In genomic region chr1:1763657-1764621, GRCh38 we compare ENCODE assay signal across 10 cellular contexts. TPM values are rescaled to one million over a fixed set of nuclear protein-coding genes. Genes with fewer than 3 reads are reported as not detected.
DNase-seq lines count a peak whose midpoint lies in the region; ATAC-seq and TF ChIP-seq lines count a peak whose summit lies in the region.
"Had no signal": no experiment of that assay in that cellular context is flagged by ENCODE, and none has a peak within 500 bp of the region (broad histone marks: within the 10 kb centered on the region; RNA-seq: fewer than 3 reads in every experiment).

No MANE protein-coding gene starts in this region.

- no peak for TF ChIP-seq POLR2A in lower leg skin (IDR thresholded peaks at IDR 0.05)

- WGBS in mammary epithelial cell (ENCODE audit: low coverage, missing lambda C conversion rate) = 43% methylated on average over 30 of the region's 32 CpGs
- WGBS in lower leg skin, 2 donors = 74 to 79% methylated on average over 29 to 32 of the region's 32 CpGs

- H3K27me3 Mint-ChIP-seq in activated CD8-positive, alpha-beta memory T cell treated with anti-CD3 and anti-CD28 coated beads, Interleukin-2, amount 10 ng/mL, durations not matched to agents 7 days and 5 days = no peaks in the 10 kb centered on the region
- H3K27me3 Mint-ChIP-seq in activated CD4-positive, alpha-beta memory T cell treated with anti-CD3 and anti-CD28 coated beads, Interleukin-2, amount 10 ng/mL, durations not matched to agents 7 days and 5 days = no peaks in the 10 kb centered on the region

- H3K4me2 ChIP-seq in mammary epithelial cell (ENCODE audit: insufficient read depth, low read depth, low read length) (no peak overlapping the region), Karpas-422 (ENCODE audit: low read depth, low read length, poor library complexity, severe bottlenecking) (no peak overlapping the region)

- no peaks in the 10 kb centered on the region for H3K27me3 ChIP-seq in mammary epithelial cell (ENCODE audit: insufficient read depth, low read length)
- H3K27me3 ChIP-seq in Karpas-422 (ENCODE audit: low read length) = no peaks in the 10 kb centered on the region
- H3K27me3 ChIP-seq: uterus had no signal

- H4K20me1 ChIP-seq in mammary epithelial cell (ENCODE audit: insufficient read depth, low read length) = peaks cover 2% of the 10 kb centered on the region
- H4K20me1 ChIP-seq in Karpas-422 (ENCODE audit: insufficient read depth, low read depth, low read length) = peaks cover 65% of the 10 kb centered on the region

- no peaks in the 10 kb centered on the region for H3K9me3 ChIP-seq in mammary epithelial cell (replicated peaks; ENCODE audit: insufficient read depth, low read length)
- no peaks in the 10 kb centered on the region for H3K9me3 ChIP-seq in Karpas-422 (ENCODE audit: low read length)
- H3K9me3 ChIP-seq: uterus had no signal

- POLR2A ChIA-PET in activated CD4-positive, alpha-beta memory T cell treated with anti-CD3 and anti-CD28 coated beads, Interleukin-2, amount 10 ng/mL, durations not matched to agents 7 days and 5 days (lab: Charles Lee) = no interaction called here

- DNase-seq in activated CD8-positive, alpha-beta memory T cell treated with anti-CD3 and anti-CD28 coated beads, Interleukin-2, amount 10 ng/mL, durations not matched to agents 7 days and 5 days = no peak
- DNase-seq in activated CD8-positive, alpha-beta memory T cell treated with anti-CD3 and anti-CD28 coated beads for 24 hours = no peak
- DNase-seq in mammary epithelial cell (peak; percentile 94), lower leg skin (ENCODE audit: low spot score in 2 of 2) (peak; percentile 68 to 92), Karpas-422 (no peak), NCI-H82 treated with DMSO at 0.1 percent for 48 hours (lab: John Stamatoyannopoulos, UW; ENCODE audit: unreplicated experiment) (no peak), COLO829 (ENCODE audit: low spot score) (no peak)
- DNase-seq in activated CD4-positive, alpha-beta memory T cell treated with anti-CD3 and anti-CD28 coated beads, Interleukin-2, amount 10 ng/mL, durations not matched to agents 7 days and 5 days = no peak
- DNase-seq: uterus had no signal

- BruUV-seq in mammary epithelial cell (replicated peaks; lab: Mats Ljungman, UMichigan) = no TSS peak

- TF ChIP-seq CTCF in mammary epithelial cell (conservative IDR thresholded peaks at IDR 0.05 in 1 of 2, IDR thresholded peaks at IDR 0.05 in 1 of 2; ENCODE audit: extremely low read depth in 1 of 2, insufficient read depth in 1 of 2, low read depth in 1 of 2, low read length in 2 of 2) (peak in 1 of 2 donors; percentile 45), lower leg skin (IDR thresholded peaks at IDR 0.05) (no peak)

- H2AFZ ChIP-seq in mammary epithelial cell (ENCODE audit: low read depth, low read length) = no peak overlapping the region
- H2AFZ ChIP-seq in Karpas-422 (ENCODE audit: low read length) = no peak overlapping the region

- intact Hi-C loops in mammary epithelial cell (cut with micrococcal nuclease) (loop anchor here (1.0 to 10.0 kb wide), 3 partner anchors 13 to 281 kb away; no protein-coding TSS in a partner anchor), lower leg skin (cut with DNase I; ENCODE audit: low total_unique reads) (no loop called here)

- H3K4me3 ChIP-seq in mammary epithelial cell (replicated peaks in 1 of 3; ENCODE audit: insufficient read depth in 1 of 3, low read depth in 2 of 3, low read length in 3 of 3) (no peak overlapping the region), lower leg skin (ENCODE audit: low read depth, poor library complexity, severe bottlenecking) (no peak overlapping the region), Karpas-422 (ENCODE audit: low read length) (no peak overlapping the region)
- H3K4me3 ChIP-seq: skin epidermis, uterus had no signal

- H3K9me3 Mint-ChIP-seq in activated CD8-positive, alpha-beta memory T cell treated with anti-CD3 and anti-CD28 coated beads, Interleukin-2, amount 10 ng/mL, durations not matched to agents 7 days and 5 days (ENCODE audit: low read depth) = no peaks in the 10 kb centered on the region
- H3K9me3 Mint-ChIP-seq in activated CD4-positive, alpha-beta memory T cell treated with anti-CD3 and anti-CD28 coated beads, Interleukin-2, amount 10 ng/mL, durations not matched to agents 7 days and 5 days = peaks cover 4% of the 10 kb centered on the region

- H3K4me3 Mint-ChIP-seq in activated CD8-positive, alpha-beta memory T cell treated with anti-CD3 and anti-CD28 coated beads, Interleukin-2, amount 10 ng/mL, durations not matched to agents 7 days and 5 days = no peak overlapping the region
- H3K4me3 Mint-ChIP-seq in activated CD4-positive, alpha-beta memory T cell treated with anti-CD3 and anti-CD28 coated beads, Interleukin-2, amount 10 ng/mL, durations not matched to agents 7 days and 5 days = no peak overlapping the region

- peaks cover 18% of the 10 kb centered on the region for H3K4me1 ChIP-seq in mammary epithelial cell (ENCODE audit: insufficient read depth, low read length)
- H3K4me1 ChIP-seq in Karpas-422 (ENCODE audit: low read length) = peaks cover 3% of the 10 kb centered on the region; the same call in 1 of the 2 replicates
- H3K4me1 ChIP-seq: uterus had no signal

- H3K36me3 ChIP-seq in mammary epithelial cell (ENCODE audit: insufficient read depth, low read length) = peaks cover 11% of the 10 kb centered on the region
- peaks cover 45% of the 10 kb centered on the region for H3K36me3 ChIP-seq in Karpas-422 (ENCODE audit: insufficient read depth, low read length)
- H3K36me3 ChIP-seq: uterus had no signal

- H3K9ac ChIP-seq in mammary epithelial cell (ENCODE audit: insufficient read depth, low read length) (no peak overlapping the region), Karpas-422 (ENCODE audit: low read length) (no peak overlapping the region)

- H3K9me2 ChIP-seq in Karpas-422 (replicated peaks; ENCODE audit: insufficient read depth, low read length) = no peaks in the 10 kb centered on the region

- peaks cover 83% of the 10 kb centered on the region for H3K79me2 ChIP-seq in mammary epithelial cell (ENCODE audit: insufficient read depth, low read length)
- H3K79me2 ChIP-seq in Karpas-422 (ENCODE audit: low read length) = peaks cover 64% of the 10 kb centered on the region

- peaks cover 9% of the 10 kb centered on the region for H3K4me1 Mint-ChIP-seq in activated CD8-positive, alpha-beta memory T cell treated with anti-CD3 and anti-CD28 coated beads, Interleukin-2, amount 10 ng/mL, durations not matched to agents 7 days and 5 days
- peaks cover 5% of the 10 kb centered on the region for H3K4me1 Mint-ChIP-seq in activated CD4-positive, alpha-beta memory T cell treated with anti-CD3 and anti-CD28 coated beads, Interleukin-2, amount 10 ng/mL, durations not matched to agents 7 days and 5 days

- peak; percentile 33 for ATAC-seq in activated CD8-positive, alpha-beta memory T cell treated with anti-CD3 and anti-CD28 coated beads, Interleukin-2, amount 10 ng/mL, durations not matched to agents 7 days and 5 days

- dilution Hi-C loops in mammary epithelial cell (cut with HindIII; ENCODE audit: low sequenced_read_pairs) = no loop called here

- in situ Hi-C loops in mammary epithelial cell (cut with MboI; ENCODE audit: low sequenced_read_pairs in 2 of 2) = no loop called here

- H3K36me3 Mint-ChIP-seq in activated CD8-positive, alpha-beta memory T cell treated with anti-CD3 and anti-CD28 coated beads, Interleukin-2, amount 10 ng/mL, durations not matched to agents 7 days and 5 days = peaks cover 35% of the 10 kb centered on the region
- H3K36me3 Mint-ChIP-seq in activated CD4-positive, alpha-beta memory T cell treated with anti-CD3 and anti-CD28 coated beads, Interleukin-2, amount 10 ng/mL, durations not matched to agents 7 days and 5 days (ENCODE audit: low read depth) = peaks cover 52% of the 10 kb centered on the region

- no peak overlapping the region for H3K27ac ChIP-seq in mammary epithelial cell (ENCODE audit: insufficient read depth, low read depth, low read length)
- no peak overlapping the region for H3K27ac ChIP-seq in Karpas-422 (ENCODE audit: low read length)
- H3K27ac ChIP-seq: uterus had no signal

- CTCF ChIA-PET in activated CD8-positive, alpha-beta memory T cell treated with anti-CD3 and anti-CD28 coated beads, Interleukin-2, amount 10 ng/mL, durations not matched to agents 7 days and 5 days (lab: Charles Lee) = no interaction called here
- CTCF ChIA-PET in mammary epithelial cell (lab: Charles Lee; ENCODE audit: low non-redundant PET) = no interaction called here
- CTCF ChIA-PET in activated CD4-positive, alpha-beta memory T cell treated with anti-CD3 and anti-CD28 coated beads, Interleukin-2, amount 10 ng/mL, durations not matched to agents 7 days and 5 days (lab: Charles Lee) = no interaction called here

- H3K27ac Mint-ChIP-seq in activated CD8-positive, alpha-beta memory T cell treated with anti-CD3 and anti-CD28 coated beads, Interleukin-2, amount 10 ng/mL, durations not matched to agents 7 days and 5 days = no peak overlapping the region
- no peak overlapping the region for H3K27ac Mint-ChIP-seq in activated CD4-positive, alpha-beta memory T cell treated with anti-CD3 and anti-CD28 coated beads, Interleukin-2, amount 10 ng/mL, durations not matched to agents 7 days and 5 days

RNA-seq across cellular contexts. Expression of gene NADK, which starts 14.3 kb away (rescaled TPM):
- total RNA-seq in activated CD8-positive, alpha-beta memory T cell treated with anti-CD3 and anti-CD28 coated beads, Interleukin-2, amount 10 ng/mL, durations not matched to agents 7 days and 5 days = 100 to 1,000 TPM in 1 of 2 experiments, 10 to 100 TPM in 1; 97.9 to 100 TPM
- total RNA-seq in mammary epithelial cell (10 to 100 TPM; 34.2 to 67.8 TPM), lower leg skin (10 to 100 TPM; 45.4 to 58.0 (median 54.2) TPM)
- 41.0 TPM for polyA plus RNA-seq in mammary epithelial cell
- polyA minus RNA-seq in mammary epithelial cell = 39.0 TPM
- total RNA-seq in activated CD4-positive, alpha-beta memory T cell treated with anti-CD3 and anti-CD28 coated beads, Interleukin-2, amount 10 ng/mL, durations not matched to agents 7 days and 5 days = 10 to 100 TPM; 78.0 to 81.5 TPM
- 44.3 and 80.3 TPM in 2 replicates for total RNA-seq in Karpas-422 (2014; rRNA removed; shearing (Covaris generic); ENCODE audit: low replicate concordance)

RNA-seq across cellular contexts. Expression of gene CDK11A, which starts 39.8 kb away (rescaled TPM):
- total RNA-seq in activated CD8-positive, alpha-beta memory T cell treated with anti-CD3 and anti-CD28 coated beads, Interleukin-2, amount 10 ng/mL, durations not matched to agents 7 days and 5 days = 100 to 1,000 TPM in 1 of 2 experiments, 10 to 100 TPM in 1; 80.5 to 100 TPM
- total RNA-seq in mammary epithelial cell = 10 to 100 TPM in 1 of 2 donors, 1 to 10 TPM in 1; 9.8 to 48.0 TPM
- 4.3 TPM for polyA plus RNA-seq in mammary epithelial cell
- 1.8 TPM for polyA minus RNA-seq in mammary epithelial cell
- total RNA-seq in lower leg skin = 10 to 100 TPM; 18.1 to 56.9 (median 27.7) TPM
- total RNA-seq in activated CD4-positive, alpha-beta memory T cell treated with anti-CD3 and anti-CD28 coated beads, Interleukin-2, amount 10 ng/mL, durations not matched to agents 7 days and 5 days = 10 to 100 TPM; 67.2 to 68.1 TPM
- 26.2 and 39.6 TPM in 2 replicates for total RNA-seq in Karpas-422 (2014; rRNA removed; shearing (Covaris generic); ENCODE audit: low replicate concordance)

Comparison
In these comparisons a context has a peak if more than half of its experiments do, and no peak if none do; other contexts are left out.
1. DNase-seq: peak in mammary epithelial cell (single experiment) and lower leg skin (2 of 2); none in activated CD8-positive, alpha-beta memory T cell treated with anti-CD3 and anti-CD28 coated beads, Interleukin-2, amount 10 ng/mL, durations not matched to agents 7 days and 5 days (single experiment), activated CD8-positive, alpha-beta memory T cell treated with anti-CD3 and anti-CD28 coated beads for 24 hours (single experiment), activated CD4-positive, alpha-beta memory T cell treated with anti-CD3 and anti-CD28 coated beads, Interleukin-2, amount 10 ng/mL, durations not matched to agents 7 days and 5 days (single experiment), Karpas-422 (single experiment), NCI-H82 treated with DMSO at 0.1 percent for 48 hours (single experiment) and COLO829 (single experiment).